In the genomic region with DNA sequence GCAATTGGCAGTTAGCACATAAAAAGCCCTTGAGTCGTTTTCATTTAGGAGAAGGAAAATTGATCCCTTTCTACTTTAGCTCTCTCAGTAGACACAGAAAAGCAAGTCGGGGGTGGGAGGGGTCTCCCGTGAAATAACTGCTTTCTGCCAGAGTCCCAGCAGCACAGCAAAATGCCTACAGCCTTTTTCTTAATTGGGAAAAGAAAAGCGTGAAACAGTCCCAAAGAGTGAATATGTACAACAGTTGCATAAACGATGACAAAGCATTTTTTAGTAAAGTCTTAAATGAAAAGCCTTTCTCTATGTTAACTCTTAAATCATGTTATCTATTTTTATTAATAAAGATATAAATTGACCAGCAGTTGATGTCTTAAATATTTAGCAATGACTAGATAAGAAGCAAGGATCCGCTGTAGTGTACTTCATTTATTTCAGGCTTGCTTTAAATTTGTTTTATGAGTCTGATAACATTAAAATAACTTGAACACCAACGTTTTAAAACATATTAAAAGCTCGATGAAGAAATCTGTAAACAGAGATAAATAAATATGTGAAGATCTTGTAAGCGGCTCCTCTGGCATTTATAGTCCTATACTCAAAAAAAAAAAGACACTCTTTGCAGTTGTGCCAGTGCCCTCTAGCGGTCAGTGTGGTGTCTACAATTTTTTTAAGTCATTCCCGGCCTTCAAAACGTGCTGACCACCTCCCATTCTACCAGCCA, we compare ENCODE assay signal across 8 cellular contexts. TPM values are rescaled to one million over a fixed set of nuclear protein-coding genes. Genes with fewer than 3 reads are reported as not detected.
DNase-seq lines count a peak whose midpoint lies in the region; ATAC-seq and TF ChIP-seq lines count a peak whose summit lies in the region.

No MANE protein-coding gene starts in this region.

- POLR2A ChIA-PET in OCI-LY7 (lab: Charles Lee): interaction anchor here (0.6 to 0.7 kb wide), 4 partner anchors 8 to 644 kb away, joined by 3 to 4 read pairs (median 4); no protein-coding TSS in a partner anchor

- ATAC-seq in upper lobe of left lung (ENCODE audit: low FRiP score in 2 of 2): peak in 1 of 2 donors; percentile 86

- H3K9me2 ChIP-seq in OCI-LY7 (ENCODE audit: insufficient read depth, low read length): no peaks in the 10 kb centered on the region

- no peaks in the 10 kb centered on the region for H3K27me3 ChIP-seq in cardiac muscle cell
- H3K27me3 ChIP-seq in osteoblast (ENCODE audit: insufficient read depth, low read length): no peaks in the 10 kb centered on the region
- no peaks in the 10 kb centered on the region for H3K27me3 ChIP-seq in upper lobe of left lung

- no peak for TF ChIP-seq EP300 in upper lobe of left lung (IDR thresholded peaks at IDR 0.05)

- 15 to 18% methylated on average over 12 of the region's 12 CpGs for WGBS in upper lobe of left lung, 2 donors

- intact Hi-C loops in cardiac septum (cut with DNase I) (loop anchor here (10.0 kb wide), 1 partner anchor 305 kb away; no protein-coding TSS in a partner anchor), OCI-LY7 (cut with micrococcal nuclease; ENCODE audit: unreplicated experiment) (loop anchor here (10.0 kb wide), 1 partner anchor 665 kb away; no protein-coding TSS in a partner anchor)

- no peaks in the 10 kb centered on the region for H3K9me3 ChIP-seq in cardiac muscle cell (ENCODE audit: low read depth)
- H3K9me3 ChIP-seq in OCI-LY7 (ENCODE audit: low read length): no peaks in the 10 kb centered on the region
- no peaks in the 10 kb centered on the region for H3K9me3 ChIP-seq in osteoblast (ENCODE audit: low read depth, low read length)
- H3K9me3 ChIP-seq in upper lobe of left lung: no peaks in the 10 kb centered on the region

- H4K20me1 ChIP-seq in OCI-LY7 (ENCODE audit: insufficient read depth, low read length) (no peaks in the 10 kb centered on the region), osteoblast (ENCODE audit: insufficient read depth, low read length) (no peaks in the 10 kb centered on the region)

- H3K4me3 ChIP-seq in cardiac muscle cell (no peak overlapping the region), OCI-LY7 (ENCODE audit: low read depth, low read length, poor library complexity, severe bottlenecking) (no peak overlapping the region), fibroblast of villous mesenchyme (ENCODE audit: low read depth, low read length) (peak overlapping the region; percentile 16), osteoblast (ENCODE audit: insufficient read depth, low read length) (no peak overlapping the region), upper lobe of left lung (peak overlapping the region in 2 of 4 donors; percentile 4 to 13)

- H3K79me2 ChIP-seq in OCI-LY7 (ENCODE audit: insufficient read depth, low read depth, low read length) (no peaks in the 10 kb centered on the region), osteoblast (ENCODE audit: insufficient read depth, low read length) (no peaks in the 10 kb centered on the region)

- CTCF ChIA-PET in OCI-LY7 (lab: Charles Lee; ENCODE audit: unreplicated experiment): no interaction called here

- no peak for TF ChIP-seq POLR2A in upper lobe of left lung (IDR thresholded peaks at IDR 0.05)

- no TSS peak for BruUV-seq in OCI-LY7 (replicated peaks; lab: Mats Ljungman, UMichigan)

- H3K4me1 ChIP-seq in cardiac muscle cell (ENCODE audit: low read depth) (peaks cover 5% of the 10 kb centered on the region), OCI-LY7 (ENCODE audit: insufficient read depth, low read length, poor library complexity, severe bottlenecking) (no peaks in the 10 kb centered on the region), osteoblast (ENCODE audit: insufficient read depth, low read length) (no peaks in the 10 kb centered on the region), upper lobe of left lung (peaks cover 0 to 4% (median 2%) of the 10 kb centered on the region in 4 donors)

- no peak overlapping the region for H3K4me2 ChIP-seq in OCI-LY7 (ENCODE audit: low read length)
- peak overlapping the region; percentile 72 for H3K4me2 ChIP-seq in osteoblast (ENCODE audit: insufficient read depth, low read length)

- DNase-seq in cardiac muscle cell (ENCODE audit: low read depth in 1 of 2, low spot score in 1 of 2) (peak; percentile 82 to 90), cardiac septum (ENCODE audit: low spot score) (no peak), HuH-7.5 (ENCODE audit: low spot score) (peak; percentile 27), OCI-LY7 (ENCODE audit: low spot score) (peak; percentile 70), fibroblast of villous mesenchyme (ENCODE audit: low read depth) (peak; percentile 91), osteoblast (ENCODE audit: insufficient read length, low spot score, missing footprints) (peak; percentile 89), upper lobe of left lung (peak in 1 of 2 donors; percentile 36)
- DNase-seq in activated T-cell treated with anti-CD3 and anti-CD28 coated beads, Interleukin-2, amount 50 U/mL, for 48 hours: peak; percentile 53 to 60

- peak; percentile 74 for TF ChIP-seq CTCF in cardiac muscle cell (IDR thresholded peaks at IDR 0.05; ENCODE audit: low read depth, low read length)
- peak; percentile 97 for TF ChIP-seq CTCF in OCI-LY7 (conservative IDR thresholded peaks at IDR 0.05; ENCODE audit: low read length)
- TF ChIP-seq CTCF in fibroblast of villous mesenchyme (IDR thresholded peaks at IDR 0.05; ENCODE audit: insufficient read depth, low read depth, low read length): peak; percentile 83
- TF ChIP-seq CTCF in osteoblast (IDR thresholded peaks at IDR 0.05; ENCODE audit: extremely low read depth, low read depth, low read length): peak; percentile 94
- peak; percentile 15 to 79 (median 42) for TF ChIP-seq CTCF in upper lobe of left lung (IDR thresholded peaks at IDR 0.05)

- H2AFZ ChIP-seq in OCI-LY7 (ENCODE audit: low read length): no peak overlapping the region
- H2AFZ ChIP-seq in osteoblast (ENCODE audit: low read length): peak overlapping the region; percentile 82

- H3K27ac ChIP-seq in cardiac muscle cell: no peak overlapping the region
- no peak overlapping the region for H3K27ac ChIP-seq in OCI-LY7 (ENCODE audit: low read depth, low read length, poor library complexity, severe bottlenecking)
- H3K27ac ChIP-seq in osteoblast (ENCODE audit: low read depth, low read length): no peak overlapping the region
- no peak overlapping the region for H3K27ac ChIP-seq in upper lobe of left lung

- no peaks in the 10 kb centered on the region for H3K36me3 ChIP-seq in cardiac muscle cell
- H3K36me3 ChIP-seq in OCI-LY7 (ENCODE audit: insufficient read depth, low read length): no peaks in the 10 kb centered on the region
- H3K36me3 ChIP-seq in osteoblast (ENCODE audit: insufficient read depth, low read length): no peaks in the 10 kb centered on the region
- no peaks in the 10 kb centered on the region for H3K36me3 ChIP-seq in upper lobe of left lung

RNA-seq across cellular contexts. Expression of a gene that starts 42.3 kb away (rescaled TPM):
- 9.6 and 10.1 TPM in 2 replicates for total RNA-seq in cardiac muscle cell
- 83.7 and 120 TPM in 2 replicates for polyA plus RNA-seq in cardiac muscle cell
- total RNA-seq in cardiac septum: 36.8 TPM
- total RNA-seq in OCI-LY7 (2014; rRNA removed; shearing (Covaris generic)): 60.8 and 66.6 TPM in 2 replicates
- total RNA-seq in OCI-LY7 (2022): 224 and 225 TPM in 2 replicates
- total RNA-seq in fibroblast of villous mesenchyme: 20.3 and 27.4 TPM in 2 replicates
- total RNA-seq in osteoblast: 17.7 and 21.5 TPM in 2 replicates
- total RNA-seq in upper lobe of left lung: 10 to 100 TPM; 25.1 to 69.2 (median 56.6) TPM

Comparison
In these comparisons a context has a peak if more than half of its experiments do, and no peak if none do; other contexts are left out.
1. CTCF ChIP-seq: peak in every context shown above with its lines; median percentile 97 in OCI-LY7; 94 in osteoblast; 83 in fibroblast of villous mesenchyme; 74 in cardiac muscle cell; 42 in upper lobe of left lung.